ENCODE assay signal across 30 cellular contexts in genomic region chr13:44592448-44592847, GRCh38.
"Had no signal": no experiment of that assay in that cellular context is flagged by ENCODE, and none has a peak within 500 bp of the region (broad histone marks: within the 10 kb centered on the region; RNA-seq: fewer than 3 reads in every experiment).

No MANE protein-coding gene starts in this region.

- H3K9ac ChIP-seq: parathyroid adenoma had no signal

- H3K27ac Mint-ChIP-seq: naive B cell; naive thymus-derived CD8-positive, alpha-beta T cell; progenitor cell of endocrine pancreas; stimulated activated memory B cell treated with anti-CD40 and anti-IgM and Interleukin-4, amounts not matched to agents 10 μg/mL and 1 μg/mL and 100 μg/mL, for 72 hours; stimulated activated naive CD8-positive, alpha-beta T cell treated with anti-CD3 and anti-CD28 coated beads, Interleukin-15, amount 100 ng/mL, for 72 hours had no signal

- H3K27ac ChIP-seq: ovary, parathyroid adenoma, right atrium auricular region, right lobe of liver, sigmoid colon, skin epidermis, spleen, suprapubic skin, testis, tibial artery, transverse colon, upper lobe of left lung, vagina had no signal

- H3K4me1 Mint-ChIP-seq: naive B cell; stimulated activated memory B cell treated with anti-CD40 and anti-IgM and Interleukin-4, amounts not matched to agents 10 μg/mL and 1 μg/mL and 100 μg/mL, for 72 hours; stimulated activated naive CD8-positive, alpha-beta T cell treated with anti-CD3 and anti-CD28 coated beads, Interleukin-15, amount 100 ng/mL, for 72 hours had no signal

- H2AFZ ChIP-seq: parathyroid adenoma had no signal

- H3K36me3 ChIP-seq: ovary, right atrium auricular region, right lobe of liver, sigmoid colon, spleen, suprapubic skin, tibial artery, transverse colon, upper lobe of left lung, vagina had no signal

- H3K79me2 ChIP-seq: parathyroid adenoma had no signal

- H3K9me3 ChIP-seq: ovary, right lobe of liver, sigmoid colon, suprapubic skin, testis, tibial artery, transverse colon, upper lobe of left lung, vagina had no signal

- H3K36me3 Mint-ChIP-seq: stimulated activated memory B cell treated with anti-CD40 and anti-IgM and Interleukin-4, amounts not matched to agents 10 μg/mL and 1 μg/mL and 100 μg/mL, for 72 hours had no signal

- H3K27me3 Mint-ChIP-seq: progenitor cell of endocrine pancreas had no signal

- H3K9me3 Mint-ChIP-seq: stimulated activated naive CD8-positive, alpha-beta T cell treated with anti-CD3 and anti-CD28 coated beads, Interleukin-15, amount 100 ng/mL, for 72 hours had no signal

- ATAC-seq: naive thymus-derived CD8-positive, alpha-beta T cell; stimulated activated memory B cell treated with anti-CD40 and anti-IgM and Interleukin-4, amounts not matched to agents 10 μg/mL and 1 μg/mL and 100 μg/mL, for 72 hours; stimulated activated naive CD8-positive, alpha-beta T cell treated with anti-CD3 and anti-CD28 coated beads, Interleukin-15, amount 100 ng/mL, for 72 hours; stimulated activated naive CD8-positive, alpha-beta T cell treated with anti-CD3 and anti-CD28 coated beads, Interleukin-15, Interleukin-2, amounts not matched to agents 100 U/mL and 50 U/mL, for 24 hours had no signal

- H3K4me2 ChIP-seq: smooth muscle cell had no signal

- H3K4me3 ChIP-seq: ovary, right atrium auricular region, right lobe of liver, sigmoid colon, skin epidermis, smooth muscle cell, spleen, suprapubic skin, testis, tibial artery, transverse colon, upper lobe of left lung, vagina had no signal

- DNase-seq: naive B cell; naive thymus-derived CD8-positive, alpha-beta T cell; occipital lobe; ovary; posterior cingulate gyrus; retina; right lobe of liver; sigmoid colon; spleen; stimulated activated CD4-positive, alpha-beta T cell treated with anti-CD3 and anti-CD28 coated beads, Interleukin-12 subunit alpha, Interleukin-12 subunit beta, amount 100 ng/mL, for 4 hours; stimulated activated CD4-positive, alpha-beta T cell treated with anti-CD3 and anti-CD28 coated beads, Interleukin-1b, Interleukin-23, amount 100 ng/mL, for 48 hours; stimulated activated CD4-positive, alpha-beta T cell treated with anti-CD3 and anti-CD28 coated beads, Interleukin-4, amount 100 ng/mL, for 1 hour; stimulated activated CD4-positive, alpha-beta T cell treated with anti-CD3 and anti-CD28 coated beads, Interleukin-4, amount 100 ng/mL, for 4 hours; stimulated activated CD8-positive, alpha-beta memory T cell treated with anti-CD3 and anti-CD28 coated beads, Interleukin-4, amount 100 ng/mL, for 48 hours; stimulated activated naive CD4-positive, alpha-beta T cell; stimulated activated naive CD8-positive, alpha-beta T cell treated with anti-CD3 and anti-CD28 coated beads, Interleukin-15, amount 100 ng/mL, for 72 hours; stimulated activated naive CD8-positive, alpha-beta T cell treated with anti-CD3 and anti-CD28 coated beads, Interleukin-15, Interleukin-2, amounts not matched to agents 100 U/mL and 50 U/mL, for 24 hours; substantia nigra; testis; tibial artery; transverse colon; upper lobe of left lung had no signal

- H3K4me3 Mint-ChIP-seq: naive B cell; naive thymus-derived CD8-positive, alpha-beta T cell; stimulated activated memory B cell treated with anti-CD40 and anti-IgM and Interleukin-4, amounts not matched to agents 10 μg/mL and 1 μg/mL and 100 μg/mL, for 72 hours; stimulated activated naive CD8-positive, alpha-beta T cell treated with anti-CD3 and anti-CD28 coated beads, Interleukin-15, amount 100 ng/mL, for 72 hours had no signal

- H3K27me3 ChIP-seq: ovary, right atrium auricular region, right lobe of liver, sigmoid colon, suprapubic skin, testis, tibial artery, transverse colon, upper lobe of left lung, vagina had no signal

- H3K4me1 ChIP-seq: parathyroid adenoma, right atrium auricular region, right lobe of liver, sigmoid colon, spleen, suprapubic skin, testis, tibial artery, transverse colon, upper lobe of left lung, vagina had no signal
